9 cellular contexts compared by ENCODE assay signal in genomic region chr11:66582565-66583147, GRCh38. TPM values are rescaled to one million over a fixed set of nuclear protein-coding genes. Genes with fewer than 3 reads are reported as not detected.
"Had no signal": no experiment of that assay in that cellular context is flagged by ENCODE, and none has a peak within 500 bp of the region (broad histone marks: within the 10 kb centered on the region; RNA-seq: fewer than 3 reads in every experiment).

No MANE protein-coding gene starts in this region.

RNA-seq across cellular contexts. Expression of gene CTSF, which starts 14.2 kb away (rescaled TPM):
- total RNA-seq: chondrocyte had no signal

RNA-seq across cellular contexts. Expression of gene ACTN3, which starts 36.0 kb away (rescaled TPM):
- total RNA-seq: activated CD8-positive, alpha-beta T cell treated with anti-CD3 and anti-CD28 coated beads, Interleukin-2, amount 10 ng/mL, durations not matched to agents 7 days and 5 days; body of pancreas; esophagus squamous epithelium; fibroblast of villous mesenchyme; gastroesophageal sphincter; glomerular endothelial cell had no signal
- polyA plus RNA-seq: aorta, fibroblast of lung had no signal
